Comparison of ENCODE assay signal across 27 cellular contexts in genomic region chr20:50056408-50056926, GRCh38.
"Had no signal": no experiment of that assay in that cellular context is flagged by ENCODE, and none has a peak within 500 bp of the region (broad histone marks: within the 10 kb centered on the region; RNA-seq: fewer than 3 reads in every experiment).

No MANE protein-coding gene starts in this region.

- H3K27me3 ChIP-seq: ascending aorta, body of pancreas had no signal

- DNase-seq: activated CD4-positive, alpha-beta T cell treated with anti-CD3 and anti-CD28 coated beads for 48 hours; activated CD4-positive, alpha-beta T cell treated with anti-CD3 and anti-CD28 coated beads, Interleukin-2, amount 50 U/mL, for 4 hours; activated CD4-positive, CD25-positive, alpha-beta regulatory T cell treated with anti-CD3 and anti-CD28 coated beads, Interleukin-2, amount 50 U/mL, for 72 hours; activated CD8-positive, alpha-beta memory T cell treated with anti-CD3 and anti-CD28 coated beads, Interleukin-2, amount 50 U/mL, for 48 hours; activated CD8-positive, alpha-beta T cell treated with anti-CD3 and anti-CD28 coated beads, Interleukin-2, amount 10 ng/mL, durations not matched to agents 7 days and 5 days; activated naive CD4-positive, alpha-beta T cell treated with anti-CD3 and anti-CD28 coated beads, Interleukin-2, amount 50 U/mL, for 16 hours; activated T-cell treated with anti-CD3 and anti-CD28 coated beads, Interleukin-2, amount 50 U/mL, for 1 hour; amniotic stem cell; body of pancreas; KBM-7; MV-4-11; NCI-H1092 treated with DMSO at 0.1 percent for 48 hours; NCI-H1417 treated with DMSO at 0.1 percent for 48 hours; NCI-H1694; NCI-H2029; NCI-H2107; NCI-H345; NCI-H510A; NCI-H526 treated with DMSO at 0.1 percent for 48 hours; NCI-H82; PC-3; SIG-M5; T-helper 17 cell; T-helper 9 cell had no signal

- H3K36me3 ChIP-seq: ascending aorta had no signal

- H3K9me3 ChIP-seq: ascending aorta, body of pancreas had no signal

- H3K27ac Mint-ChIP-seq: activated CD8-positive, alpha-beta T cell treated with anti-CD3 and anti-CD28 coated beads, Interleukin-2, amount 10 ng/mL, durations not matched to agents 7 days and 5 days; T-helper 17 cell; WTC11 had no signal

- H3K36me3 Mint-ChIP-seq: WTC11 had no signal

- H3K4me1 Mint-ChIP-seq: T-helper 17 cell had no signal

- H3K9me3 Mint-ChIP-seq: WTC11 had no signal

- H3K27ac ChIP-seq: ascending aorta, body of pancreas had no signal

- ATAC-seq: activated CD8-positive, alpha-beta T cell treated with anti-CD3 and anti-CD28 coated beads, Interleukin-2, amount 10 ng/mL, durations not matched to agents 7 days and 5 days; body of pancreas; PC-3; T-helper 17 cell; WTC11 had no signal

- H3K4me3 Mint-ChIP-seq: activated CD8-positive, alpha-beta T cell treated with anti-CD3 and anti-CD28 coated beads, Interleukin-2, amount 10 ng/mL, durations not matched to agents 7 days and 5 days; T-helper 17 cell; WTC11 had no signal

- FAIRE-seq: bronchial epithelial cell had no signal

- H3K4me3 ChIP-seq: ascending aorta, body of pancreas had no signal
